Comparison of ENCODE assay signal across 12 cellular contexts in genomic region chr4:166143227-166143626, GRCh38.
DNase-seq lines count a peak whose midpoint lies in the region; ATAC-seq, FAIRE-seq and TF ChIP-seq lines count a peak whose summit lies in the region.
"Had no signal": no experiment of that assay in that cellular context is flagged by ENCODE, and none has a peak within 500 bp of the region (broad histone marks: within the 10 kb centered on the region; RNA-seq: fewer than 3 reads in every experiment).

No MANE protein-coding gene starts in this region.

- H3K79me2 ChIP-seq in HepG2 (ENCODE audit: insufficient read depth, low read length), result no peaks in the 10 kb centered on the region

- no peaks in the 10 kb centered on the region for H3K27me3 ChIP-seq in HepG2 (ENCODE audit: control insufficient read depth in 1 of 2, insufficient read depth in 2 of 2, low read length in 2 of 2)
- H3K27me3 ChIP-seq: tibial nerve had no signal

- FAIRE-seq in H54 (lab: Jason Lieb, UNC) (no peak), HepG2 (lab: Jason Lieb, UNC) (no peak)

- H3K4me2 ChIP-seq in HepG2 (ENCODE audit: low read depth, low read length), result no peak overlapping the region

- BruUV-seq in HepG2 (replicated peaks; lab: Mats Ljungman, UMichigan), result no TSS peak

- 27% methylated on average over 4 of the region's 6 CpGs for WGBS in HepG2 (ENCODE audit: low lambda C conversion rate)

- TF ChIP-seq POLR2A in H54 (IDR thresholded peaks at IDR 0.05; ENCODE audit: low read depth, low read length), result no peak
- TF ChIP-seq POLR2A in HepG2 (IDR thresholded peaks at IDR 0.05; ENCODE audit: insufficient read depth in 1 of 2, low read depth in 2 of 2, low read length in 2 of 2), result no peak

- no peaks in the 10 kb centered on the region for H3K4me1 ChIP-seq in HepG2 (ENCODE audit: insufficient read depth, low read length)
- H3K4me1 ChIP-seq: left ventricle myocardium inferior, tibial nerve had no signal

- TF ChIP-seq RAD21 in HepG2 (CRISPR knock-in tag; IDR thresholded peaks at IDR 0.05), result no peak

- no peak for ATAC-seq in HG03175 (IDR thresholded peaks at IDR 0.05; ENCODE audit: unreplicated experiment)
- ATAC-seq in HepG2, result no peak
- ATAC-seq: WTC11 had no signal

- in situ Hi-C loops in GM13977 (cut with MboI; ENCODE audit: low pct_unique_long_range_greater_than_20kb, low sequenced_read_pairs, unreplicated experiment), result no loop called here
- in situ Hi-C loops in HepG2 (cut with HindIII; ENCODE audit: extremely low pct_ligation_motif_present, low pct_unique_long_range_greater_than_20kb), result no loop called here

- TF ChIP-seq EP300 in HepG2 (IDR thresholded peaks at IDR 0.05; ENCODE audit: low read depth in 2 of 2, low read length in 2 of 2) (no peak), HepG2 (CRISPR knock-in tag; IDR thresholded peaks at IDR 0.05; ENCODE audit: borderline replicate concordance) (no peak)

- intact Hi-C loops in HepG2 (cut with micrococcal nuclease; ENCODE audit: unreplicated experiment), result no loop called here

- TF ChIP-seq CTCF in epithelial cell of esophagus (IDR thresholded peaks at IDR 0.05; ENCODE audit: insufficient read depth, low read depth, low read length, missing control alignments) (no peak), GM13977 (IDR thresholded peaks at IDR 0.05; ENCODE audit: extremely low read depth, insufficient read depth, missing control alignments) (no peak), HepG2 (CRISPR knock-in tag; IDR thresholded peaks at IDR 0.05) (no peak)

- no peak overlapping the region for H3K4me3 ChIP-seq in epithelial cell of esophagus (ENCODE audit: low read length)
- no peak overlapping the region for H3K4me3 ChIP-seq in HepG2 (replicated peaks in 1 of 3; ENCODE audit: insufficient read depth in 1 of 3, low read depth in 2 of 3, low read length in 3 of 3)
- H3K4me3 ChIP-seq: left ventricle myocardium inferior, tibial nerve had no signal

- no peaks in the 10 kb centered on the region for H4K20me1 ChIP-seq in HepG2 (ENCODE audit: insufficient read depth, low read length)

- H2AFZ ChIP-seq in HepG2 (ENCODE audit: low read length), result no peak overlapping the region

- no peak overlapping the region for H3K27ac ChIP-seq in HepG2 (ENCODE audit: extremely low read length, insufficient read depth, low read length)
- H3K27ac ChIP-seq: left ventricle myocardium inferior, tibial nerve had no signal

- no peaks in the 10 kb centered on the region for H3K36me3 ChIP-seq in HepG2 (replicated peaks in 1 of 2; ENCODE audit: control insufficient read depth in 1 of 2, insufficient read depth in 2 of 2, low read length in 2 of 2)
- H3K36me3 ChIP-seq: left ventricle myocardium inferior, tibial nerve had no signal

- POLR2A ChIA-PET in HepG2 (lab: Yijun Ruan, JAX), result no interaction called here

- DNase-seq in Daoy (ENCODE audit: low read depth), result peak; percentile 88
- peak; percentile 4 for DNase-seq in H54 (ENCODE audit: insufficient read length, low spot score)
- peak; percentile 91 for DNase-seq in RPMI7951 (ENCODE audit: low read depth)
- DNase-seq in epithelial cell of esophagus (ENCODE audit: low read depth), result peak; percentile 25
- no peak for DNase-seq in HuH-7.5 (ENCODE audit: low spot score)
- no peak for DNase-seq in GM13977 (ENCODE audit: low spot score)
- no peak for DNase-seq in HepG2 (ENCODE audit: low spot score)
- DNase-seq: left ventricle myocardium inferior, SIG-M5 had no signal

- CTCF ChIA-PET in HepG2 (lab: Yijun Ruan, JAX; ENCODE audit: low intra/inter-chr PET ratio, low total read pairs), result no interaction called here

- no peak overlapping the region for H3K9ac ChIP-seq in HepG2 (ENCODE audit: insufficient read depth, low read depth, low read length)

- H3K9me3 ChIP-seq in HepG2 (ENCODE audit: low read length), result no peaks in the 10 kb centered on the region
- H3K9me3 ChIP-seq: left ventricle myocardium inferior, tibial nerve had no signal

TF ChIP-seq in HepG2, 621 proteins besides CTCF, POLR2A, EP300 and RAD21:
- no peak for TF ChIP-seq SP140L (CRISPR knock-in tag; IDR thresholded peaks at IDR 0.05; ENCODE audit: borderline replicate concordance)
- TF ChIP-seq ZBTB38 (CRISPR knock-in tag; IDR thresholded peaks at IDR 0.05), result no peak
- TF ChIP-seq SNAPC2 (CRISPR knock-in tag; IDR thresholded peaks at IDR 0.05), result no peak
- TF ChIP-seq NFIB (CRISPR knock-in tag; IDR thresholded peaks at IDR 0.05; ENCODE audit: borderline replicate concordance), result no peak
- TF ChIP-seq GLI4 (CRISPR knock-in tag; IDR thresholded peaks at IDR 0.05; ENCODE audit: borderline replicate concordance), result no peak
- no peak for TF ChIP-seq RAD51 (IDR thresholded peaks at IDR 0.05; ENCODE audit: borderline replicate concordance)
- no peak for TF ChIP-seq TOE1 (CRISPR knock-in tag; IDR thresholded peaks at IDR 0.05)
- TF ChIP-seq ZNF143 (CRISPR knock-in tag; IDR thresholded peaks at IDR 0.05), result no peak
- no peak for TF ChIP-seq SETDB1 (CRISPR knock-in tag; IDR thresholded peaks at IDR 0.05; ENCODE audit: borderline replicate concordance)
- no peak for TF ChIP-seq PAX8 (CRISPR knock-in tag; IDR thresholded peaks at IDR 0.05; ENCODE audit: borderline replicate concordance)
- TF ChIP-seq KLF15 (CRISPR knock-in tag; IDR thresholded peaks at IDR 0.05; ENCODE audit: borderline replicate concordance), result no peak
- no peak for TF ChIP-seq TRIM24 (CRISPR knock-in tag; IDR thresholded peaks at IDR 0.05)
- TF ChIP-seq ZSCAN31 (CRISPR knock-in tag; IDR thresholded peaks at IDR 0.05; ENCODE audit: low read depth), result no peak
- TF ChIP-seq THAP8 (CRISPR knock-in tag; IDR thresholded peaks at IDR 0.05; ENCODE audit: borderline replicate concordance), result no peak
- TF ChIP-seq ZNF24 (IDR thresholded peaks at IDR 0.05), result no peak
- no peak for TF ChIP-seq CEBPB (IDR thresholded peaks at IDR 0.05; ENCODE audit: borderline replicate concordance, low read depth, low read length)
- TF ChIP-seq MATR3 (CRISPR knock-in tag; IDR thresholded peaks at IDR 0.05), result no peak
- no peak for TF ChIP-seq SAFB2 (CRISPR knock-in tag; IDR thresholded peaks at IDR 0.05; ENCODE audit: borderline replicate concordance, low read depth)
- no peak for TF ChIP-seq TIGD3 (CRISPR knock-in tag; IDR thresholded peaks at IDR 0.05; ENCODE audit: borderline replicate concordance)

Comparison
In these comparisons a context has a peak if more than half of its experiments do, and no peak if none do; other contexts are left out.
1. DNase-seq: peak in Daoy (single experiment), H54 (single experiment), RPMI7951 (single experiment) and epithelial cell of esophagus (single experiment); none in HuH-7.5 (single experiment), GM13977 (single experiment) and HepG2 (single experiment).